Comparison of ENCODE assay signal across 22 cellular contexts in the genomic region with DNA sequence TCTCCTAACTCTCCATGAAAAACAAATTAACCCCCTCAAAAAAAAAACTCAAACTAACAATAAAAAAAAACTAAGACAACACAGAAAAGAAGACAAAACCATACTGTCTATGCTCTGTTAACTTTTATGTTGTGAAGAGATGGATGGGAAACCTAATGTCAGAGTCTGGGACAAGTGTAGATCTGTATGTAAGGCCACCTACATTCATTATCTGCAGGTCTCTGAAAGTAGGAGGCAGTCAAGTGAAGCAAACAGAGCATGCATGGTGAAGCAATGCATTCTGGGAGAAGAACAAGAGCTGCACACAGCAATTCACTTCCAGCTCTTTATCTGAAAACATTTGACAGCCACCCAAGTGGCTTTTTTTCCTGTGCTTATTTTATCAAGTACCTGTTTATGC.
DNase-seq lines count a peak whose midpoint lies in the region; ATAC-seq and TF ChIP-seq lines count a peak whose summit lies in the region.
"Had no signal": no experiment of that assay in that cellular context is flagged by ENCODE, and none has a peak within 500 bp of the region (broad histone marks: within the 10 kb centered on the region; RNA-seq: fewer than 3 reads in every experiment).

No MANE protein-coding gene starts in this region.

- H3K4me1 ChIP-seq in A673 (ENCODE audit: insufficient read depth, low read length, poor library complexity, severe bottlenecking) (no peaks in the 10 kb centered on the region), GM23338 (ENCODE audit: insufficient read depth) (no peaks in the 10 kb centered on the region), endodermal cell (ENCODE audit: control insufficient read depth, insufficient read depth, low read length) (no peaks in the 10 kb centered on the region)

- H3K9me3 ChIP-seq in A673 (ENCODE audit: low read depth, low read length, poor library complexity, severe bottlenecking) = no peaks in the 10 kb centered on the region
- H3K9me3 ChIP-seq in endodermal cell (ENCODE audit: control insufficient read depth, low read length) = no peaks in the 10 kb centered on the region

- TF ChIP-seq CTCF in A673 (conservative IDR thresholded peaks at IDR 0.05; ENCODE audit: low read depth, low read length) (no peak), GM23338 (conservative IDR thresholded peaks at IDR 0.05; ENCODE audit: low read depth in 2 of 2) (peak in 1 of 2 experiments; percentile 38; a peak in 2 of 4 replicates), endodermal cell (conservative IDR thresholded peaks at IDR 0.05) (peak; percentile 8)

- intact Hi-C loops in A673 (cut with micrococcal nuclease; ENCODE audit: unreplicated experiment) = no loop called here

- H3K27ac ChIP-seq in A673 (ENCODE audit: low read depth, low read length, poor library complexity, severe bottlenecking) (no peak overlapping the region), GM23338 (ENCODE audit: low read depth) (no peak overlapping the region), endodermal cell (ENCODE audit: low read depth, low read length) (no peak overlapping the region)
- H3K27ac ChIP-seq: C4-2B, RWPE1 had no signal

- DNase-seq in A673 (ENCODE audit: low spot score) = peak; percentile 4
- DNase-seq in GM23338 (ENCODE audit: low spot score) = peak; percentile 11
- peak; percentile 21 for DNase-seq in NCI-H69 (lab: John Stamatoyannopoulos, UW)
- no peak for DNase-seq in endodermal cell
- no peak for DNase-seq in HK-2 (ENCODE audit: unreplicated experiment)
- no peak for DNase-seq in epidermal melanocyte (ENCODE audit: insufficient read length, low spot score)
- no peak for DNase-seq in activated T-cell treated with anti-CD3 and anti-CD28 coated beads for 4 hours
- DNase-seq: ACHN, AML-193, DND-41, GOT3, KBM-7, NCI-H1417 treated with DMSO at 0.1 percent for 48 hours, NCI-H187 treated with DMSO at 0.1 percent for 48 hours, NCI-H446 treated with DMSO at 0.1 percent for 48 hours, NCI-H774, PC-3, SIG-M5, T-cell had no signal

- H3K27ac Mint-ChIP-seq in GM23338 = no peak overlapping the region
- H3K27ac Mint-ChIP-seq in endodermal cell = no peak overlapping the region
- H3K27ac Mint-ChIP-seq: T-cell had no signal

- H3K36me3 ChIP-seq in A673 (ENCODE audit: insufficient read depth, low read length, poor library complexity, severe bottlenecking) = no peaks in the 10 kb centered on the region
- H3K36me3 ChIP-seq in GM23338 (ENCODE audit: insufficient read depth) = no peaks in the 10 kb centered on the region
- no peaks in the 10 kb centered on the region for H3K36me3 ChIP-seq in endodermal cell (ENCODE audit: control insufficient read depth, insufficient read depth, low read length)

- no peaks in the 10 kb centered on the region for H3K36me3 Mint-ChIP-seq in GM23338 (ENCODE audit: low read depth)
- no peaks in the 10 kb centered on the region for H3K36me3 Mint-ChIP-seq in endodermal cell (ENCODE audit: low read depth)
- H3K36me3 Mint-ChIP-seq: T-cell had no signal

- H3K4me3 ChIP-seq in A673 (ENCODE audit: low read depth, low read length, poor library complexity, severe bottlenecking) (no peak overlapping the region), GM23338 (no peak overlapping the region), endodermal cell (ENCODE audit: low read length) (no peak overlapping the region)

- H3K9me3 Mint-ChIP-seq in GM23338 (no peaks in the 10 kb centered on the region), endodermal cell (no peaks in the 10 kb centered on the region)

- POLR2A ChIA-PET in A673 (lab: Charles Lee; ENCODE audit: low non-redundant PET) = no interaction called here

- H3K79me2 ChIP-seq in GM23338 (replicated peaks; ENCODE audit: insufficient read depth) = no peaks in the 10 kb centered on the region

- H2AFZ ChIP-seq in GM23338 = no peak overlapping the region

- no peaks in the 10 kb centered on the region for H4K20me1 ChIP-seq in GM23338 (replicated peaks; ENCODE audit: insufficient read depth)

- H3K27me3 Mint-ChIP-seq in GM23338 (ENCODE audit: insufficient read depth, low read depth, poor library complexity) (no peaks in the 10 kb centered on the region), endodermal cell (ENCODE audit: insufficient read depth) (no peaks in the 10 kb centered on the region)
- H3K27me3 Mint-ChIP-seq: T-cell had no signal

- no peak overlapping the region for H3K4me2 ChIP-seq in GM23338

- H3K4me3 Mint-ChIP-seq in GM23338 (no peak overlapping the region), endodermal cell (no peak overlapping the region)
- H3K4me3 Mint-ChIP-seq: T-cell had no signal

- no peak for ATAC-seq in GM23338
- ATAC-seq: PC-3, SK-N-SH treated with all-trans-retinoic acid at 6 μM for 48 hours, T-cell had no signal

- H3K9me2 ChIP-seq in GM23338 (ENCODE audit: insufficient read depth) = no peaks in the 10 kb centered on the region

- H3K4me1 Mint-ChIP-seq in GM23338 (peaks cover 6% of the 10 kb centered on the region; the same call in 2 of the 3 replicates), endodermal cell (peaks cover 2% of the 10 kb centered on the region)
- H3K4me1 Mint-ChIP-seq: T-cell had no signal

- no peak overlapping the region for H3K9ac ChIP-seq in endodermal cell (ENCODE audit: extremely low read depth, low read length, poor library complexity, severe bottlenecking)

- H3F3A ChIP-seq in GM23338 (replicated peaks; ENCODE audit: low read depth) = no peaks in the 10 kb centered on the region

- no TSS peak for BruUV-seq in A673 (replicated peaks; lab: Mats Ljungman, UMichigan)

- CTCF ChIA-PET in A673 (lab: Charles Lee) = no interaction called here

- H3K27me3 ChIP-seq in A673 (replicated peaks; ENCODE audit: insufficient read depth, low read depth, low read length, poor library complexity) (no peaks in the 10 kb centered on the region), GM23338 (ENCODE audit: insufficient read depth) (no peaks in the 10 kb centered on the region), endodermal cell (ENCODE audit: control insufficient read depth, insufficient read depth, low read length, poor library complexity, severe bottlenecking) (no peaks in the 10 kb centered on the region)

TF ChIP-seq in GM23338, 12 proteins besides CTCF, POLR2A, EP300 and RAD21 (continues in another document):
- TF ChIP-seq CREB1 (CRISPR knock-in tag; IDR thresholded peaks at IDR 0.05; ENCODE audit: low read depth) (no peak), EZH2phosphoT487 (IDR thresholded peaks at IDR 0.05; ENCODE audit: unreplicated experiment) (no peak), ZNF114 (CRISPR knock-in tag; IDR thresholded peaks at IDR 0.05) (no peak), EZH2 (IDR thresholded peaks at IDR 0.05; ENCODE audit: low read depth, unreplicated experiment) (no peak), ZNF331 (CRISPR knock-in tag; IDR thresholded peaks at IDR 0.05; ENCODE audit: low read depth) (no peak), NANOG (IDR thresholded peaks at IDR 0.05; ENCODE audit: borderline replicate concordance) (no peak), POLR2AphosphoS5 (IDR thresholded peaks at IDR 0.05; ENCODE audit: low read depth) (no peak)
- TF ChIP-seq, protein P1, sequence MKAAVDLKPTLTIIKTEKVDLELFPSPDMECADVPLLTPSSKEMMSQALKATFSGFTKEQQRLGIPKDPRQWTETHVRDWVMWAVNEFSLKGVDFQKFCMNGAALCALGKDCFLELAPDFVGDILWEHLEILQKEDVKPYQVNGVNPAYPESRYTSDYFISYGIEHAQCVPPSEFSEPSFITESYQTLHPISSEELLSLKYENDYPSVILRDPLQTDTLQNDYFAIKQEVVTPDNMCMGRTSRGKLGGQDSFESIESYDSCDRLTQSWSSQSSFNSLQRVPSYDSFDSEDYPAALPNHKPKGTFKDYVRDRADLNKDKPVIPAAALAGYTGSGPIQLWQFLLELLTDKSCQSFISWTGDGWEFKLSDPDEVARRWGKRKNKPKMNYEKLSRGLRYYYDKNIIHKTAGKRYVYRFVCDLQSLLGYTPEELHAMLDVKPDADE (IDR thresholded peaks at IDR 0.05) = no peak

Comparison
In these comparisons a context has a peak if more than half of its experiments do, and no peak if none do; other contexts are left out.
1. DNase-seq: peak in A673 (single experiment), GM23338 (single experiment) and NCI-H69 (single experiment); none in endodermal cell (single experiment), HK-2 (single experiment), epidermal melanocyte (single experiment) and activated T-cell treated with anti-CD3 and anti-CD28 coated beads for 4 hours (single experiment).